ENCODE assay signal across 1 cellular context in genomic region chr20:63177134-63177784, GRCh38.
A peak's percentile ranks its signal among the peaks of the same experiment; 100 is the strongest.
TF ChIP-seq lines count a peak whose summit lies in the region.

No MANE protein-coding gene starts in this region.

TF ChIP-seq in HEK293, 187 proteins besides CTCF, POLR2A, EP300 and RAD21 (continued from another document):
- TF ChIP-seq ZBTB26 (tag by site-specific recombination; optimal IDR thresholded peaks at IDR 0.05), result peak; percentile 92
- TF ChIP-seq, protein P1, sequence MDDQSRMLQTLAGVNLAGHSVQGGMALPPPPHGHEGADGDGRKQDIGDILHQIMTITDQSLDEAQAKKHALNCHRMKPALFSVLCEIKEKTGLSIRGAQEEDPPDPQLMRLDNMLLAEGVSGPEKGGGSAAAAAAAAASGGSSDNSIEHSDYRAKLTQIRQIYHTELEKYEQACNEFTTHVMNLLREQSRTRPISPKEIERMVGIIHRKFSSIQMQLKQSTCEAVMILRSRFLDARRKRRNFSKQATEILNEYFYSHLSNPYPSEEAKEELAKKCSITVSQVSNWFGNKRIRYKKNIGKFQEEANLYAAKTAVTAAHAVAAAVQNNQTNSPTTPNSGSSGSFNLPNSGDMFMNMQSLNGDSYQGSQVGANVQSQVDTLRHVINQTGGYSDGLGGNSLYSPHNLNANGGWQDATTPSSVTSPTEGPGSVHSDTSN (CRISPR knock-in tag; IDR thresholded peaks at IDR 0.05), result peak; percentile 55; the same call in 1 of the 2 replicates
- no peak for TF ChIP-seq ZNF274 (IDR thresholded peaks at IDR 0.05; ENCODE audit: low read length)
- no peak for TF ChIP-seq ZNF274 (tag by site-specific recombination; IDR thresholded peaks at IDR 0.05; ENCODE audit: borderline replicate concordance)
- no peak for TF ChIP-seq ZFP3 (tag by site-specific recombination; IDR thresholded peaks at IDR 0.05; ENCODE audit: low read depth)
- TF ChIP-seq IKZF3 (tag by site-specific recombination; IDR thresholded peaks at IDR 0.05), result 0 out of 2 replicates have a peak, but pooled peaks have one; percentile 18
